ENCODE assay signal across 8 cellular contexts in the genomic region with DNA sequence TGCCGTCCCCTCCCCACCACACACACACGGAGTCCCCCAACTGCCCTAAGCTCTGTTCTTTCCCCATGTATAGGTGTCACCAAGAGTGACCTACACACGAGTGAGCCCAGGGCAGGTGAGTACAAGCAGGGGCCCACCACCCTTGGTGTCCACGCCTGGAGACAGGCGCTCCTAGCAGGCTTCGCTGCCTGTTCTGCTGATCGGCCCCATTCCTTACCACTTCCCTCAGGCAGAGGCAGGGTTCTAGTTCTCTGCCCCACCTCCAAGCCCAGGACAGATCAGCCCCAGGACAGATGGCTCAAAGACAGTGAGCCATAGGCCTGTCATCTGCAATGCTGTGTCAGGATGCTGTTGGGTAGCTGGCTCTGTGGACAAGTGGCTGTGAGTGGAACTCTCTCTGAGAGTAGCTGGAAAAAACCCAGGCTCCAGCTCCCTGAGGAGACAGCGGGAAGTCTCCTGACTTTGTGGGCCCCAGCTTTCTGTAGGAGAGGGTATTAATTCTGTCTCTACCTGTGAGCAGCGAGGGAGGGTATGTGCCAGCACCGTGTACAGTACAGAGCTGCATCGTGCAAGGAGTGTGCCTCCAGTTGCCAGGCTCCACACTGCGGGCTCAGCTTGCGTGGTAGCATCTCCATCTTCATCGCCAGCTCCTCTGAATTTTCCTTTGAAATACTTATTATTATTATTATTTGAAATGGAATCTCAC. TPM values are rescaled to one million over a fixed set of nuclear protein-coding genes. Genes with fewer than 3 reads are reported as not detected.
A peak's percentile ranks its signal among the peaks of the same experiment; 100 is the strongest.
DNase-seq lines count a peak whose midpoint lies in the region; ATAC-seq and TF ChIP-seq lines count a peak whose summit lies in the region.

No MANE protein-coding gene starts in this region.

- no peaks in the 10 kb centered on the region for H3K27me3 ChIP-seq in muscle layer of duodenum (ENCODE audit: low read depth, low read length)

- no peaks in the 10 kb centered on the region for H3K27me3 Mint-ChIP-seq in chondrocyte (ENCODE audit: low read depth)

- no peaks in the 10 kb centered on the region for H3K9me3 Mint-ChIP-seq in chondrocyte (ENCODE audit: low read depth)

- H3K4me3 Mint-ChIP-seq in chondrocyte (ENCODE audit: unreplicated experiment): peak overlapping the region; percentile 88

- H3K4me1 Mint-ChIP-seq in chondrocyte (ENCODE audit: low read depth): peaks cover 31% of the 10 kb centered on the region

- H3K27ac ChIP-seq in C4-2B (peak overlapping the region; percentile 73), muscle layer of duodenum (ENCODE audit: low read length) (peak overlapping the region; percentile 20)

- TF ChIP-seq CTCF in C4-2B (conservative IDR thresholded peaks at IDR 0.05): no peak
- no peak for TF ChIP-seq CTCF in chondrocyte (IDR thresholded peaks at IDR 0.05)

- DNase-seq in M059J (ENCODE audit: low read depth) (peak; percentile 38), chondrocyte (ENCODE audit: low spot score) (peak; percentile 83), NCI-H2196 treated with DMSO at 0.1 percent for 48 hours (lab: John Stamatoyannopoulos, UW; ENCODE audit: unreplicated experiment) (no peak), NCI-H2171 (lab: John Stamatoyannopoulos, UW) (no peak), SW480 (ENCODE audit: low spot score) (no peak)

- H3K36me3 Mint-ChIP-seq in chondrocyte (ENCODE audit: low read depth): peaks cover 5% of the 10 kb centered on the region

- peaks cover 0 to 8% of the 10 kb centered on the region in 2 donors for H3K36me3 ChIP-seq in muscle layer of duodenum (ENCODE audit: control insufficient read depth in 1 of 2, insufficient read depth in 2 of 2, low read length in 2 of 2)

- ATAC-seq in GM18517 (IDR thresholded peaks at IDR 0.05; ENCODE audit: unreplicated experiment): no peak

- H3K9me3 ChIP-seq in muscle layer of duodenum (ENCODE audit: control insufficient read depth in 1 of 2, low read length in 2 of 2): no peaks in the 10 kb centered on the region

- peaks cover 9 to 39% of the 10 kb centered on the region in 2 donors for H3K4me1 ChIP-seq in muscle layer of duodenum (ENCODE audit: control insufficient read depth in 1 of 2, insufficient read depth in 2 of 2, low read length in 2 of 2)

- peak overlapping the region; percentile 77 for H3K27ac Mint-ChIP-seq in chondrocyte (ENCODE audit: unreplicated experiment)

- H3K4me3 ChIP-seq in muscle layer of duodenum (ENCODE audit: low read depth in 1 of 2, low read length in 2 of 2): peak overlapping the region; percentile 74 to 75

RNA-seq across cellular contexts. Expression of a gene that starts 0.9 kb away (rescaled TPM):
- 38.0 and 56.3 TPM in 2 replicates for total RNA-seq in M059J (2014; rRNA removed; shearing (Covaris generic))
- total RNA-seq in chondrocyte: 44.6 to 49.8 TPM (median 48.3 TPM) in 3 replicates

RNA-seq across cellular contexts. Expression of a gene that starts 2.6 kb away (rescaled TPM):
- 5.7 and 6.3 TPM in 2 replicates for total RNA-seq in M059J (2014; rRNA removed; shearing (Covaris generic))
- total RNA-seq in chondrocyte: 10.2 to 16.7 TPM (median 11.7 TPM) in 3 replicates

RNA-seq across cellular contexts. Expression of a gene that starts 20.1 kb away (rescaled TPM):
- 18.0 and 23.0 TPM in 2 replicates for total RNA-seq in M059J (2014; rRNA removed; shearing (Covaris generic))
- 32.1 to 37.7 TPM (median 35.7 TPM) in 3 replicates for total RNA-seq in chondrocyte

RNA-seq across cellular contexts. Expression of a gene that starts 23.5 kb away (rescaled TPM):
- 2.6 and 3.3 TPM in 2 replicates for total RNA-seq in M059J (2014; rRNA removed; shearing (Covaris generic))
- 21.6 to 27.1 TPM (median 24.5 TPM) in 3 replicates for total RNA-seq in chondrocyte

RNA-seq across cellular contexts. Expression of a gene that starts 53.3 kb away (rescaled TPM):
- total RNA-seq in M059J (2014; rRNA removed; shearing (Covaris generic)): 0.89 and 2.0 TPM in 2 replicates
- total RNA-seq in chondrocyte: 6.7 to 7.6 TPM (median 7.2 TPM) in 3 replicates

Comparison
In these comparisons a context has a peak if more than half of its experiments do, and no peak if none do; other contexts are left out.
1. DNase-seq: peak in M059J (single experiment) and chondrocyte (single experiment); none in NCI-H2196 treated with DMSO at 0.1 percent for 48 hours (single experiment), NCI-H2171 (single experiment) and SW480 (single experiment).